ENCODE assay signal across 9 cellular contexts in the genomic region with DNA sequence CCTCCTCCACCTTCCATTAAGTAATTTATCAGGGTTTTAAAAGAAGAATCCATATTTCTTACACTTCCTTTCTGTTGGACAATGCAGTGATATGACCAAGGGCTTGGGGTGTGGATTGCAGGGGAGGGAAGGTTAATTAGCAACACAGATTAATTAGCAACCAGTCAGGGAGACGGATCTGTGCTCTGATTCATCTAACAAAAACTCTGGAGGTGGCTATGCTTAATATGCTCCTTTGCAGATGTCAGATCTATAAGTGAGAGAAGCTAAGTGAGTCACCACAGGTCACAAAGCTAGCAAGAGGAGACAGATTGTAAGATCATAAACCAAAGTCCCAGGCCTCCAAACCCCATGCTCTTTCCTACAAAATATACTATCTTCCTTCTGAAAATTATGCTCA.
DNase-seq lines count a peak whose midpoint lies in the region; ATAC-seq, FAIRE-seq and TF ChIP-seq lines count a peak whose summit lies in the region.
"Had no signal": no experiment of that assay in that cellular context is flagged by ENCODE, and none has a peak within 500 bp of the region (broad histone marks: within the 10 kb centered on the region; RNA-seq: fewer than 3 reads in every experiment).

No MANE protein-coding gene starts in this region.

- H3K27me3 ChIP-seq in GM12878 (replicated peaks in 1 of 2; ENCODE audit: control insufficient read depth in 2 of 2, insufficient read depth in 2 of 2, low read length in 1 of 2), result no peaks in the 10 kb centered on the region
- H3K27me3 ChIP-seq: ovary had no signal

- no peaks in the 10 kb centered on the region for H4K20me1 ChIP-seq in GM12878 (ENCODE audit: control insufficient read depth, insufficient read depth)

- TF ChIP-seq CTCF in GM12878 (IDR thresholded peaks at IDR 0.05 in 2 of 3, conservative IDR thresholded peaks at IDR 0.05 in 1 of 3; ENCODE audit: control insufficient read depth in 2 of 3, extremely low read depth in 1 of 3, insufficient read depth in 1 of 3, low read depth in 3 of 3, low read length in 3 of 3), result no peak

- intact Hi-C loops in GM12878 (cut with micrococcal nuclease; ENCODE audit: unreplicated experiment), result no loop called here

- H3K4me1 ChIP-seq in GM12878 (ENCODE audit: control insufficient read depth, insufficient read depth, low read length), result no peaks in the 10 kb centered on the region

- no peaks in the 10 kb centered on the region for H3K27me3 Mint-ChIP-seq in natural killer cell treated with Interleukin-12 subunit alpha and Interleukin-12 subunit beta and Interleukin-15 and Interleukin-18, amount 100 ng/mL, for 72 hours

- in situ Hi-C loops in GM12878 (cut with MboI), result no loop called here

- no peaks in the 10 kb centered on the region for H3K9me3 Mint-ChIP-seq in natural killer cell treated with Interleukin-12 subunit alpha and Interleukin-12 subunit beta and Interleukin-15 and Interleukin-18, amount 100 ng/mL, for 72 hours

- H3K9ac ChIP-seq in GM12878 (ENCODE audit: control insufficient read depth, insufficient read depth, low read length), result no peak overlapping the region

- H3K4me3 Mint-ChIP-seq in natural killer cell treated with Interleukin-12 subunit alpha and Interleukin-12 subunit beta and Interleukin-15 and Interleukin-18, amount 100 ng/mL, for 72 hours, result no peak overlapping the region

- no peaks in the 10 kb centered on the region for H3K9me3 ChIP-seq in GM12878 (replicated peaks; ENCODE audit: control insufficient read depth, insufficient read depth, low read length)
- H3K9me3 ChIP-seq: ovary had no signal

- CTCF ChIA-PET in GM12878 (lab: Yijun Ruan, JAX), result interaction anchor here (0.5 kb wide), 1 partner anchor 66 kb away, joined by 3 read pairs; no protein-coding TSS in a partner anchor

- RAD21 ChIA-PET in GM12878 (lab: Charles Lee; ENCODE audit: unreplicated experiment), result no interaction called here

- no peak for TF ChIP-seq EP300 in GM12878 (IDR thresholded peaks at IDR 0.05; ENCODE audit: borderline replicate concordance in 1 of 2, control insufficient read depth in 1 of 2, low read depth in 2 of 2, low read length in 2 of 2)

- WGBS in GM12878 (ENCODE audit: insufficient coverage, insufficient replicate concordance, low lambda C conversion rate, missing lambda C conversion rate), result 0% methylated on average over 1 of the region's 1 CpG

- no peak overlapping the region for H3K4me2 ChIP-seq in GM12878 (ENCODE audit: control insufficient read depth, insufficient read depth)

- no TSS peak for BruUV-seq in GM12878 (replicated peaks; lab: Mats Ljungman, UMichigan)

- no peak overlapping the region for H3K4me3 ChIP-seq in GM12878
- H3K4me3 ChIP-seq: ovary had no signal

- DNase-seq in GM03348 (ENCODE audit: low spot score), result peak; percentile 44
- DNase-seq in LHCN-M2 (ENCODE audit: low read depth), result peak; percentile 58
- no peak for DNase-seq in GM12878 (ENCODE audit: low read depth, low spot score)
- no peak for DNase-seq in natural killer cell treated with Interleukin-12 subunit alpha and Interleukin-12 subunit beta and Interleukin-15 and Interleukin-18, amount 100 ng/mL, for 72 hours (ENCODE audit: low spot score)
- DNase-seq in NCI-H1694 (lab: John Stamatoyannopoulos, UW), result no peak
- DNase-seq: NCI-H1092, ovary had no signal

- H3K27ac Mint-ChIP-seq in natural killer cell treated with Interleukin-12 subunit alpha and Interleukin-12 subunit beta and Interleukin-15 and Interleukin-18, amount 100 ng/mL, for 72 hours, result peak overlapping the region; percentile 23 to 24

- no peak overlapping the region for H2AFZ ChIP-seq in GM12878 (ENCODE audit: control insufficient read depth, low read depth, low read length)

- POLR2A ChIA-PET in GM12878 (lab: Charles Lee), result no interaction called here

- ATAC-seq in GM12878 (peak; percentile 50), GM18505 (IDR thresholded peaks at IDR 0.05; ENCODE audit: unreplicated experiment) (no peak), HG03139 (IDR thresholded peaks at IDR 0.05; ENCODE audit: unreplicated experiment) (no peak)
- peak in 1 of 2 donors; percentile 48 for ATAC-seq in natural killer cell treated with Interleukin-12 subunit alpha and Interleukin-12 subunit beta and Interleukin-15 and Interleukin-18, amount 100 ng/mL, for 72 hours

- H3K79me2 ChIP-seq in GM12878 (ENCODE audit: control insufficient read depth, insufficient read depth, low read length), result no peaks in the 10 kb centered on the region

- no peak for TF ChIP-seq RAD21 in GM12878 (IDR thresholded peaks at IDR 0.05; ENCODE audit: insufficient read depth, low read depth, low read length)

- H3K36me3 ChIP-seq in GM12878 (ENCODE audit: control insufficient read depth in 2 of 2, insufficient read depth in 2 of 2, low read length in 1 of 2), result no peaks in the 10 kb centered on the region
- H3K36me3 ChIP-seq: ovary had no signal

- peaks cover 41 to 56% of the 10 kb centered on the region in 2 donors for H3K4me1 Mint-ChIP-seq in natural killer cell treated with Interleukin-12 subunit alpha and Interleukin-12 subunit beta and Interleukin-15 and Interleukin-18, amount 100 ng/mL, for 72 hours (ENCODE audit: low read depth in 2 of 2)

- TF ChIP-seq POLR2A in GM12878 (IDR thresholded peaks at IDR 0.05; ENCODE audit: low read depth, low read length) (no peak), GM18505 (IDR thresholded peaks at IDR 0.05; ENCODE audit: borderline replicate concordance, extremely low read depth, insufficient read depth, insufficient read length) (no peak)

- SMC1A ChIA-PET in GM12878 (lab: Charles Lee; ENCODE audit: uncharacterized antibody, unreplicated experiment), result no interaction called here

- FAIRE-seq in GM12878 (lab: Jason Lieb, UNC), result no peak

- no peaks in the 10 kb centered on the region for H3K36me3 Mint-ChIP-seq in natural killer cell treated with Interleukin-12 subunit alpha and Interleukin-12 subunit beta and Interleukin-15 and Interleukin-18, amount 100 ng/mL, for 72 hours

- no peak overlapping the region for H3K27ac ChIP-seq in GM12878 (ENCODE audit: control insufficient read depth, insufficient read depth)
- H3K27ac ChIP-seq: ovary had no signal

TF ChIP-seq in GM12878, 131 proteins besides CTCF, POLR2A, EP300 and RAD21:
- no peak for TF ChIP-seq NR2C2 (IDR thresholded peaks at IDR 0.05; ENCODE audit: borderline replicate concordance, control insufficient read depth, insufficient read length, low read depth)
- TF ChIP-seq KLF5 (IDR thresholded peaks at IDR 0.05; ENCODE audit: partially characterized antibody), result no peak
- no peak for TF ChIP-seq IKZF1 (conservative IDR thresholded peaks at IDR 0.05)
- no peak for TF ChIP-seq POU2F2 (IDR thresholded peaks at IDR 0.05; ENCODE audit: borderline replicate concordance, low read depth, low read length)
- TF ChIP-seq, protein P1, sequence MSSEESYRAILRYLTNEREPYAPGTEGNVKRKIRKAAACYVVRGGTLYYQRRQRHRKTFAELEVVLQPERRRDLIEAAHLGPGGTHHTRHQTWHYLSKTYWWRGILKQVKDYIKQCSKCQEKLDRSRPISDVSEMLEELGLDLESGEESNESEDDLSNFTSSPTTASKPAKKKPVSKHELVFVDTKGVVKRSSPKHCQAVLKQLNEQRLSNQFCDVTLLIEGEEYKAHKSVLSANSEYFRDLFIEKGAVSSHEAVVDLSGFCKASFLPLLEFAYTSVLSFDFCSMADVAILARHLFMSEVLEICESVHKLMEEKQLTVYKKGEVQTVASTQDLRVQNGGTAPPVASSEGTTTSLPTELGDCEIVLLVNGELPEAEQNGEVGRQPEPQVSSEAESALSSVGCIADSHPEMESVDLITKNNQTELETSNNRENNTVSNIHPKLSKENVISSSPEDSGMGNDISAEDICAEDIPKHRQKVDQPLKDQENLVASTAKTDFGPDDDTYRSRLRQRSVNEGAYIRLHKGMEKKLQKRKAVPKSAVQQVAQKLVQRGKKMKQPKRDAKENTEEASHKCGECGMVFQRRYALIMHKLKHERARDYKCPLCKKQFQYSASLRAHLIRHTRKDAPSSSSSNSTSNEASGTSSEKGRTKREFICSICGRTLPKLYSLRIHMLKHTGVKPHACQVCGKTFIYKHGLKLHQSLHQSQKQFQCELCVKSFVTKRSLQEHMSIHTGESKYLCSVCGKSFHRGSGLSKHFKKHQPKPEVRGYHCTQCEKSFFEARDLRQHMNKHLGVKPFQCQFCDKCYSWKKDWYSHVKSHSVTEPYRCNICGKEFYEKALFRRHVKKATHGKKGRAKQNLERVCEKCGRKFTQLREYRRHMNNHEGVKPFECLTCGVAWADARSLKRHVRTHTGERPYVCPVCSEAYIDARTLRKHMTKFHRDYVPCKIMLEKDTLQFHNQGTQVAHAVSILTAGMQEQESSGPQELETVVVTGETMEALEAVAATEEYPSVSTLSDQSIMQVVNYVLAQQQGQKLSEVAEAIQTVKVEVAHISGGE (CRISPR knock-in tag; IDR thresholded peaks at IDR 0.05), result no peak
- no peak for TF ChIP-seq FOXM1 (IDR thresholded peaks at IDR 0.05; ENCODE audit: low read depth, low read length)
- no peak for TF ChIP-seq HDAC2 (IDR thresholded peaks at IDR 0.05)
- TF ChIP-seq POLR2AphosphoS2 (IDR thresholded peaks at IDR 0.05; ENCODE audit: low read depth, low read length), result no peak

Comparison
In these comparisons a context has a peak if more than half of its experiments do, and no peak if none do; other contexts are left out.
1. DNase-seq: peak in GM03348 (single experiment) and LHCN-M2 (single experiment); none in GM12878 (single experiment), natural killer cell treated with Interleukin-12 subunit alpha and Interleukin-12 subunit beta and Interleukin-15 and Interleukin-18, amount 100 ng/mL, for 72 hours (single experiment) and NCI-H1694 (single experiment).